In the genomic region with DNA sequence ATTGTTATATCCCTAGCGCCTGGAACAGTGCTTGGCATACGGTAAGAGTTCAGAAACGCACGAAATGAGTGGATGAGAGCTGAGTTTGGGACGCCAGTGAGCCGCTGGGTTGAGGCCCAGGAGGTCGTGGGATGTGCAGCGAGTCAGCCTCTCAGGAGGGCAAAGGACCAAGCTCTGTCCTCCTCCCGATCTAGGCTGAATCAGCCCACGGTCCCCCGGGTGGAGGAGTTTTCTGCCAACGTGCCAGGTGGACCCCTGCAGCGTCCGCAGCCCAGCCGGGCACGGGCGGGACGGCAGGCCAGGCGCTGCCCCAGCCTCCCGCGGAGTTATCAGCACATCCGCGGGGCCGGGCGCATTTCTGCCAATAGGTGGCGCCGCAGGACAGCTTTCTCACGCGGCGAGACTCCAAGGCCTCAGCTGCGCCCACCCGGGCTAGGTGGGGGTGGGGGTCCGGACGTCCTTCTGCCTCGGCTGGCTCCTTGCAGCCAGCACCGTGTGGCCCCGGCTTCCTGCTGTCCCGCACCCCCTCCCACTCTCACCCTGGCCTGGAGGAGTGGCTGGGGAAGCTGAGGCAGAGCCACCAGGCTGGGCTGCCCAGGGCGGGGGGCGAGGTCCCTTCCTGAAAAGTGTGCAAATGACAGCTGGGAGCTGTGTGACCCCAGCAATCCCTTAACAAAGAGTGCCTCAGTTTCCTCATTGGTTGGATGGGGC, we compare ENCODE assay signal across 1 cellular context.
A peak's percentile ranks its signal among the peaks of the same experiment; 100 is the strongest.
TF ChIP-seq lines count a peak whose summit lies in the region.

No MANE protein-coding gene starts in this region.

TF ChIP-seq in HepG2, 621 proteins besides CTCF, POLR2A, EP300 and RAD21 (continued from another document and continues in another):
- peak; percentile 66; the same call in 1 of the 2 replicates for TF ChIP-seq MXD3 (CRISPR knock-in tag; IDR thresholded peaks at IDR 0.05)
- TF ChIP-seq ZSCAN31 (CRISPR knock-in tag; IDR thresholded peaks at IDR 0.05; ENCODE audit: low read depth), result peak; percentile 32; the same call in 1 of the 2 replicates
- no peak for TF ChIP-seq RERE (CRISPR knock-in tag; IDR thresholded peaks at IDR 0.05; ENCODE audit: low read depth)
- TF ChIP-seq, protein P1, sequence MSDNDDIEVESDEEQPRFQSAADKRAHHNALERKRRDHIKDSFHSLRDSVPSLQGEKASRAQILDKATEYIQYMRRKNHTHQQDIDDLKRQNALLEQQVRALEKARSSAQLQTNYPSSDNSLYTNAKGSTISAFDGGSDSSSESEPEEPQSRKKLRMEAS (IDR thresholded peaks at IDR 0.05), result peak; percentile 49; the same call in 1 of the 2 replicates
- TF ChIP-seq ZNF768 (CRISPR knock-in tag; IDR thresholded peaks at IDR 0.05), result peak; percentile 75; the same call in 1 of the 2 replicates
- TF ChIP-seq ZNF484 (CRISPR knock-in tag; IDR thresholded peaks at IDR 0.05; ENCODE audit: borderline replicate concordance, low read depth), result no peak
- TF ChIP-seq SRY (CRISPR knock-in tag; IDR thresholded peaks at IDR 0.05), result no peak
- no peak for TF ChIP-seq NFE2 (CRISPR knock-in tag; IDR thresholded peaks at IDR 0.05)
- peak; percentile 26; the same call in 1 of the 2 replicates for TF ChIP-seq THAP11 (CRISPR knock-in tag; IDR thresholded peaks at IDR 0.05)
- TF ChIP-seq KLF6 (CRISPR knock-in tag; IDR thresholded peaks at IDR 0.05), result no peak
- TF ChIP-seq CENPX (CRISPR knock-in tag; IDR thresholded peaks at IDR 0.05), result no peak
- TF ChIP-seq ATF2 (CRISPR knock-in tag; IDR thresholded peaks at IDR 0.05), result peak; percentile 21; the same call in 1 of the 2 replicates
- TF ChIP-seq, protein P2, sequence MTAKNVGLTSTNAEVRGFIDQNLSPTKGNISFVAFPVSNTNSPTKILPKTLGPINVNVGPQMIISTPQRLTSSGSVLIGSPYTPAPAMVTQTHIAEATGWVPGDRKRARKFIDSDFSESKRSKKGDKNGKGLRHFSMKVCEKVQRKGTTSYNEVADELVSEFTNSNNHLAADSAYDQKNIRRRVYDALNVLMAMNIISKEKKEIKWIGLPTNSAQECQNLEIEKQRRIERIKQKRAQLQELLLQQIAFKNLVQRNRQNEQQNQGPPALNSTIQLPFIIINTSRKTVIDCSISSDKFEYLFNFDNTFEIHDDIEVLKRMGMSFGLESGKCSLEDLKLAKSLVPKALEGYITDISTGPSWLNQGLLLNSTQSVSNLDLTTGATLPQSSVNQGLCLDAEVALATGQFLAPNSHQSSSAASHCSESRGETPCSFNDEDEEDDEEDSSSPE (CRISPR knock-in tag; IDR thresholded peaks at IDR 0.05), result peak; percentile 31; the same call in 1 of the 2 replicates
- peak; percentile 42; the same call in 1 of the 2 replicates for TF ChIP-seq ATF7-NPFF (CRISPR knock-in tag; IDR thresholded peaks at IDR 0.05; ENCODE audit: low read depth)
- 0 out of 2 replicates have a peak, but pooled peaks have one; percentile 28 for TF ChIP-seq PHF20 (CRISPR knock-in tag; IDR thresholded peaks at IDR 0.05)
- 0 out of 2 replicates have a peak, but pooled peaks have one; percentile 68 for TF ChIP-seq ZNF616 (CRISPR knock-in tag; IDR thresholded peaks at IDR 0.05; ENCODE audit: low read depth)
- TF ChIP-seq ZSCAN12 (CRISPR knock-in tag; IDR thresholded peaks at IDR 0.05), result no peak
- no peak for TF ChIP-seq ZNF766 (CRISPR knock-in tag; IDR thresholded peaks at IDR 0.05; ENCODE audit: borderline replicate concordance)
- TF ChIP-seq, protein P3, sequence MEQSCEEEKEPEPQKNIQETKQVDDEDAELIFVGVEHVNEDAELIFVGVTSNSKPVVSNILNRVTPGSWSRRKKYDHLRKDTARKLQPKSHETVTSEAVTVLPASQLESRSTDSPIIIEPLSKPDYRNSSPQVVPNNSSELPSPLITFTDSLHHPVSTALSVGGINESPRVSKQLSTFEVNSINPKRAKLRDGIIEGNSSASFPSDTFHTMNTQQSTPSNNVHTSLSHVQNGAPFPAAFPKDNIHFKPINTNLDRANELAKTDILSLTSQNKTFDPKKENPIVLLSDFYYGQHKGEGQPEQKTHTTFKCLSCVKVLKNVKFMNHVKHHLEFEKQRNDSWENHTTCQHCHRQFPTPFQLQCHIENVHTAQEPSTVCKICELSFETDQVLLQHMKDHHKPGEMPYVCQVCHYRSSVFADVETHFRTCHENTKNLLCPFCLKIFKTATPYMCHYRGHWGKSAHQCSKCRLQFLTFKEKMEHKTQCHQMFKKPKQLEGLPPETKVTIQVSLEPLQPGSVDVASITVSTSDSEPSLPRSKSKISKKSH (CRISPR knock-in tag; IDR thresholded peaks at IDR 0.05; ENCODE audit: borderline replicate concordance), result no peak
- no peak; the same call in 1 of the 2 replicates for TF ChIP-seq ZNF891 (CRISPR knock-in tag; IDR thresholded peaks at IDR 0.05)
- no peak for TF ChIP-seq POGZ (CRISPR knock-in tag; IDR thresholded peaks at IDR 0.05)
- TF ChIP-seq ZNF430 (CRISPR knock-in tag; IDR thresholded peaks at IDR 0.05), result 0 out of 2 replicates have a peak, but pooled peaks have one; percentile 55
- TF ChIP-seq TGIF2 (CRISPR knock-in tag; IDR thresholded peaks at IDR 0.05), result 0 out of 2 replicates have a peak, but pooled peaks have one; percentile 42
- TF ChIP-seq HDAC2 (CRISPR knock-in tag; IDR thresholded peaks at IDR 0.05), result peak; percentile 48; the same call in 1 of the 2 replicates
- no peak for TF ChIP-seq ZNF460 (CRISPR knock-in tag; IDR thresholded peaks at IDR 0.05; ENCODE audit: borderline replicate concordance)
- no peak for TF ChIP-seq NFIB (CRISPR knock-in tag; IDR thresholded peaks at IDR 0.05; ENCODE audit: borderline replicate concordance)
- TF ChIP-seq GTF2F1 (IDR thresholded peaks at IDR 0.05; ENCODE audit: low read length), result no peak
- TF ChIP-seq STAG1 (CRISPR knock-in tag; IDR thresholded peaks at IDR 0.05), result peak; percentile 89
- peak; percentile 45; the same call in 1 of the 2 replicates for TF ChIP-seq MIER3 (CRISPR knock-in tag; IDR thresholded peaks at IDR 0.05; ENCODE audit: borderline replicate concordance)
- TF ChIP-seq, protein P4, sequence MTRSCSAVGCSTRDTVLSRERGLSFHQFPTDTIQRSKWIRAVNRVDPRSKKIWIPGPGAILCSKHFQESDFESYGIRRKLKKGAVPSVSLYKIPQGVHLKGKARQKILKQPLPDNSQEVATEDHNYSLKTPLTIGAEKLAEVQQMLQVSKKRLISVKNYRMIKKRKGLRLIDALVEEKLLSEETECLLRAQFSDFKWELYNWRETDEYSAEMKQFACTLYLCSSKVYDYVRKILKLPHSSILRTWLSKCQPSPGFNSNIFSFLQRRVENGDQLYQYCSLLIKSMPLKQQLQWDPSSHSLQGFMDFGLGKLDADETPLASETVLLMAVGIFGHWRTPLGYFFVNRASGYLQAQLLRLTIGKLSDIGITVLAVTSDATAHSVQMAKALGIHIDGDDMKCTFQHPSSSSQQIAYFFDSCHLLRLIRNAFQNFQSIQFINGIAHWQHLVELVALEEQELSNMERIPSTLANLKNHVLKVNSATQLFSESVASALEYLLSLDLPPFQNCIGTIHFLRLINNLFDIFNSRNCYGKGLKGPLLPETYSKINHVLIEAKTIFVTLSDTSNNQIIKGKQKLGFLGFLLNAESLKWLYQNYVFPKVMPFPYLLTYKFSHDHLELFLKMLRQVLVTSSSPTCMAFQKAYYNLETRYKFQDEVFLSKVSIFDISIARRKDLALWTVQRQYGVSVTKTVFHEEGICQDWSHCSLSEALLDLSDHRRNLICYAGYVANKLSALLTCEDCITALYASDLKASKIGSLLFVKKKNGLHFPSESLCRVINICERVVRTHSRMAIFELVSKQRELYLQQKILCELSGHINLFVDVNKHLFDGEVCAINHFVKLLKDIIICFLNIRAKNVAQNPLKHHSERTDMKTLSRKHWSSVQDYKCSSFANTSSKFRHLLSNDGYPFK (CRISPR knock-in tag; IDR thresholded peaks at IDR 0.05; ENCODE audit: borderline replicate concordance), result no peak; the same call in 1 of the 2 replicates
- peak; percentile 52 for TF ChIP-seq HNRNPLL (IDR thresholded peaks at IDR 0.05; ENCODE audit: low read depth, low read length, poor library complexity, severe bottlenecking)
- peak; percentile 41; the same call in 1 of the 2 replicates for TF ChIP-seq BHLHE40 (IDR thresholded peaks at IDR 0.05; ENCODE audit: low read length)
- TF ChIP-seq SOX6 (IDR thresholded peaks at IDR 0.05), result no peak
- TF ChIP-seq SOX6 (CRISPR knock-in tag; IDR thresholded peaks at IDR 0.05), result 0 out of 2 replicates have a peak, but pooled peaks have one; percentile 23
- TF ChIP-seq ZNF501 (CRISPR knock-in tag; IDR thresholded peaks at IDR 0.05), result peak; percentile 46; the same call in 1 of the 2 replicates
- TF ChIP-seq ATF7 (IDR thresholded peaks at IDR 0.05), result no peak
- no peak for TF ChIP-seq ATF7 (CRISPR knock-in tag; IDR thresholded peaks at IDR 0.05)
- TF ChIP-seq ZNF598 (CRISPR knock-in tag; IDR thresholded peaks at IDR 0.05; ENCODE audit: borderline replicate concordance), result peak; percentile 41; the same call in 1 of the 2 replicates
- TF ChIP-seq FOSL1 (CRISPR knock-in tag; IDR thresholded peaks at IDR 0.05; ENCODE audit: borderline replicate concordance), result no peak
- TF ChIP-seq HNF4G (IDR thresholded peaks at IDR 0.05; ENCODE audit: borderline replicate concordance, low read depth, low read length), result no peak
- TF ChIP-seq HNF4G (CRISPR knock-in tag; IDR thresholded peaks at IDR 0.05; ENCODE audit: borderline replicate concordance, low read depth), result no peak
- TF ChIP-seq, protein P5, sequence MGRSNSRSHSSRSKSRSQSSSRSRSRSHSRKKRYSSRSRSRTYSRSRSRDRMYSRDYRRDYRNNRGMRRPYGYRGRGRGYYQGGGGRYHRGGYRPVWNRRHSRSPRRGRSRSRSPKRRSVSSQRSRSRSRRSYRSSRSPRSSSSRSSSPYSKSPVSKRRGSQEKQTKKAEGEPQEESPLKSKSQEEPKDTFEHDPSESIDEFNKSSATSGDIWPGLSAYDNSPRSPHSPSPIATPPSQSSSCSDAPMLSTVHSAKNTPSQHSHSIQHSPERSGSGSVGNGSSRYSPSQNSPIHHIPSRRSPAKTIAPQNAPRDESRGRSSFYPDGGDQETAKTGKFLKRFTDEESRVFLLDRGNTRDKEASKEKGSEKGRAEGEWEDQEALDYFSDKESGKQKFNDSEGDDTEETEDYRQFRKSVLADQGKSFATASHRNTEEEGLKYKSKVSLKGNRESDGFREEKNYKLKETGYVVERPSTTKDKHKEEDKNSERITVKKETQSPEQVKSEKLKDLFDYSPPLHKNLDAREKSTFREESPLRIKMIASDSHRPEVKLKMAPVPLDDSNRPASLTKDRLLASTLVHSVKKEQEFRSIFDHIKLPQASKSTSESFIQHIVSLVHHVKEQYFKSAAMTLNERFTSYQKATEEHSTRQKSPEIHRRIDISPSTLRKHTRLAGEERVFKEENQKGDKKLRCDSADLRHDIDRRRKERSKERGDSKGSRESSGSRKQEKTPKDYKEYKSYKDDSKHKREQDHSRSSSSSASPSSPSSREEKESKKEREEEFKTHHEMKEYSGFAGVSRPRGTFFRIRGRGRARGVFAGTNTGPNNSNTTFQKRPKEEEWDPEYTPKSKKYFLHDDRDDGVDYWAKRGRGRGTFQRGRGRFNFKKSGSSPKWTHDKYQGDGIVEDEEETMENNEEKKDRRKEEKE (IDR thresholded peaks at IDR 0.05), result no peak
